Comparison of ENCODE assay signal across 9 cellular contexts in the genomic region with DNA sequence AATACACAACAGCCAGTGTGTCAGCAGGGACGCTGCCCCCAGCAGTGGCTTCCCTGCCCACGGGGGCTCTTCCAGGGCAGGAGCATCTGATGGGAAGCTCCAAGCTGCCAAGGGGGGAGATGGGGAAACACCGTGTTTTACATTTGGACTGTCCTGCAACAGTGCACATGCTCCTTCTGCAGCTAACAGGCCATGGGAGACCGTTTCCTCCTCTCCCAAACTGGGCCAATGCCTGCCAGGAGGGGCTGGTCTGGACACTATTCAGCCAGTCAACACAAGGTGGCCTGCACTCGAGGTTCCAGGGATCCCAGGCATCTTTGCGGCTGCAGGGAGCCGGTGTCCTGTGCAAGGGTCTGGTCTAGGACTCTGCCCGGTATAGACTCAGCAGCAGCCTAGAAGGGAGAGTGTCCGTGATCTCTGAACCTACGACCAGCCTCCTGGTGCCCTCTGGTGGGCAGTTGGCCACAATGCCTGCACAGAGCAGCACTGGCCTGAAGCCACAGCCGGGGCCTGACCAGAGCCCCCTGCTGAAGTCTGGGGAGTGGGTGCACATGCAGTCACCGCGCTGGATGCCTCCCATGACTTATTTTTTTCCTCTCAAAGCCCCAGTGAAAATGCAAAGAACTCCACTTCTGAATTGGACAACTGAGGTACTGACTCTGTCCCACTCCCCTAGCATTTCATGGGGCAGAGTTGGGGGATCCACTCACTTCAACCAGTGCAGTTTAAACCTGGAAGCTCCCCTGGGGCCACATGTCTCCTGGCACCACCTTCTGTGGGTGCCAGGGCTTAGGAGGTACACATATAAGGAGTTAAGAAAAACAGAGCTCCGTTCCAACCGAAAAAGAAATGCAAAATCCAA. TPM values are rescaled to one million over a fixed set of nuclear protein-coding genes. Genes with fewer than 3 reads are reported as not detected.
A peak's percentile ranks its signal among the peaks of the same experiment; 100 is the strongest.
DNase-seq lines count a peak whose midpoint lies in the region; ATAC-seq and TF ChIP-seq lines count a peak whose summit lies in the region.
"Had no signal": no experiment of that assay in that cellular context is flagged by ENCODE, and none has a peak within 500 bp of the region (broad histone marks: within the 10 kb centered on the region; RNA-seq: fewer than 3 reads in every experiment).

No MANE protein-coding gene starts in this region.

- intact Hi-C loops in cardiac septum (cut with DNase I) = loop anchor here (5.0 kb wide), 1 partner anchor 279 kb away; no protein-coding TSS in a partner anchor
- intact Hi-C loops in prostate gland (cut with DNase I) = no loop called here
- intact Hi-C loops in lower leg skin (cut with DNase I; ENCODE audit: low total_unique reads) = no loop called here

- H3K27ac Mint-ChIP-seq in activated naive CD8-positive, alpha-beta T cell treated with anti-CD3 and anti-CD28 coated beads, Interleukin-2, amount 10 ng/mL, durations not matched to agents 7 days and 5 days = no peak overlapping the region

- TF ChIP-seq CTCF in Peyer's patch (IDR thresholded peaks at IDR 0.05) (peak; percentile 23 to 73 (median 68)), prostate gland (IDR thresholded peaks at IDR 0.05) (peak; percentile 20 to 76 (median 55)), lower leg skin (IDR thresholded peaks at IDR 0.05) (no peak)

- peak; percentile 80 for DNase-seq in DMS53 (lab: John Stamatoyannopoulos, UW)
- DNase-seq in Peyer's patch = peak; percentile 24 to 76 (median 76)
- DNase-seq in activated naive CD8-positive, alpha-beta T cell treated with anti-CD3 and anti-CD28 coated beads, Interleukin-2, amount 10 ng/mL, durations not matched to agents 7 days and 5 days = peak; percentile 61
- DNase-seq in cardiac septum (ENCODE audit: low spot score) = peak; percentile 81
- DNase-seq in prostate gland (ENCODE audit: low spot score) = peak; percentile 34
- no peak for DNase-seq in lower leg skin (ENCODE audit: low spot score in 2 of 2)

- TF ChIP-seq POLR2A in Peyer's patch (IDR thresholded peaks at IDR 0.05) = no peak
- no peak for TF ChIP-seq POLR2A in prostate gland (IDR thresholded peaks at IDR 0.05)
- no peak for TF ChIP-seq POLR2A in lower leg skin (IDR thresholded peaks at IDR 0.05)

- H3K9me3 ChIP-seq in Peyer's patch = no peaks in the 10 kb centered on the region
- H3K9me3 ChIP-seq in prostate gland = no peaks in the 10 kb centered on the region

- POLR2A ChIA-PET in activated naive CD8-positive, alpha-beta T cell treated with anti-CD3 and anti-CD28 coated beads, Interleukin-2, amount 10 ng/mL, durations not matched to agents 7 days and 5 days (lab: Charles Lee) = no interaction called here

- H3K27ac ChIP-seq in Peyer's patch (no peak overlapping the region), prostate gland (no peak overlapping the region)

- H3K36me3 Mint-ChIP-seq in activated naive CD8-positive, alpha-beta T cell treated with anti-CD3 and anti-CD28 coated beads, Interleukin-2, amount 10 ng/mL, durations not matched to agents 7 days and 5 days = peaks cover 20% of the 10 kb centered on the region

- H3K9me3 Mint-ChIP-seq in activated naive CD8-positive, alpha-beta T cell treated with anti-CD3 and anti-CD28 coated beads, Interleukin-2, amount 10 ng/mL, durations not matched to agents 7 days and 5 days = no peaks in the 10 kb centered on the region

- H3K36me3 ChIP-seq in Peyer's patch (peaks cover 0 to 30% (median 0%) of the 10 kb centered on the region in 3 donors), prostate gland (peaks cover 4 to 13% of the 10 kb centered on the region in 2 donors)

- H3K4me3 Mint-ChIP-seq in activated naive CD8-positive, alpha-beta T cell treated with anti-CD3 and anti-CD28 coated beads, Interleukin-2, amount 10 ng/mL, durations not matched to agents 7 days and 5 days = no peak overlapping the region

- no peaks in the 10 kb centered on the region for H3K4me1 Mint-ChIP-seq in activated naive CD8-positive, alpha-beta T cell treated with anti-CD3 and anti-CD28 coated beads, Interleukin-2, amount 10 ng/mL, durations not matched to agents 7 days and 5 days

- WGBS in prostate gland = 54% methylated on average over 13 of the region's 15 CpGs
- 55 to 58% methylated on average over 12 to 15 of the region's 15 CpGs for WGBS in lower leg skin, 2 donors

- H3K4me3 ChIP-seq in Peyer's patch (no peak overlapping the region), prostate gland (no peak overlapping the region), lower leg skin (ENCODE audit: low read depth, poor library complexity, severe bottlenecking) (no peak overlapping the region)

- peak; percentile 38 for ATAC-seq in HG02885 (IDR thresholded peaks at IDR 0.05; ENCODE audit: poor library complexity, unreplicated experiment)
- ATAC-seq in activated naive CD8-positive, alpha-beta T cell treated with anti-CD3 and anti-CD28 coated beads, Interleukin-2, amount 10 ng/mL, durations not matched to agents 7 days and 5 days (ENCODE audit: low read depth) = peak; percentile 72
- ATAC-seq in GM21529 (IDR thresholded peaks at IDR 0.05; ENCODE audit: unreplicated experiment) = no peak

- H3K4me1 ChIP-seq in Peyer's patch = no peaks in the 10 kb centered on the region
- H3K4me1 ChIP-seq in prostate gland (replicated peaks) = peaks cover 3% of the 10 kb centered on the region

- H3K27me3 ChIP-seq in Peyer's patch (no peaks in the 10 kb centered on the region), prostate gland (replicated peaks; ENCODE audit: insufficient read depth) (no peaks in the 10 kb centered on the region)

- no peaks in the 10 kb centered on the region for H3K27me3 Mint-ChIP-seq in activated naive CD8-positive, alpha-beta T cell treated with anti-CD3 and anti-CD28 coated beads, Interleukin-2, amount 10 ng/mL, durations not matched to agents 7 days and 5 days

RNA-seq across cellular contexts. Expression of a gene that starts 33.3 kb away (rescaled TPM):
- total RNA-seq in Peyer's patch (10 to 100 TPM; 22.9 to 54.5 (median 34.9) TPM), cardiac septum (14.5 TPM), prostate gland (10 to 100 TPM; 42.6 to 65.4 TPM), lower leg skin (10 to 100 TPM; 62.6 to 78.5 (median 71.3) TPM)
- total RNA-seq in activated naive CD8-positive, alpha-beta T cell treated with anti-CD3 and anti-CD28 coated beads, Interleukin-2, amount 10 ng/mL, durations not matched to agents 7 days and 5 days = 100 to 1,000 TPM; 106 to 113 TPM

RNA-seq across cellular contexts. Expression of a gene that starts 34.1 kb away (rescaled TPM):
- not detected for total RNA-seq in Peyer's patch
- not detected for total RNA-seq in activated naive CD8-positive, alpha-beta T cell treated with anti-CD3 and anti-CD28 coated beads, Interleukin-2, amount 10 ng/mL, durations not matched to agents 7 days and 5 days
- not detected for total RNA-seq in cardiac septum
- total RNA-seq in prostate gland = not detected
- not detected for total RNA-seq in lower leg skin
- total RNA-seq: activated CD8-positive, alpha-beta memory T cell treated with anti-CD3 and anti-CD28 coated beads for 36 hours had no signal

Comparison
In these comparisons a context has a peak if more than half of its experiments do, and no peak if none do; other contexts are left out.
1. DNase-seq: peak in DMS53 (single experiment), Peyer's patch (3 of 3), activated naive CD8-positive, alpha-beta T cell treated with anti-CD3 and anti-CD28 coated beads, Interleukin-2, amount 10 ng/mL, durations not matched to agents 7 days and 5 days (single experiment), cardiac septum (single experiment) and prostate gland (single experiment); none in lower leg skin (0 of 2).
2. CTCF ChIP-seq: peak in Peyer's patch (6 of 6) and prostate gland (4 of 4); none in lower leg skin (0 of 3).